ENCODE assay signal across 17 cellular contexts in the genomic region with DNA sequence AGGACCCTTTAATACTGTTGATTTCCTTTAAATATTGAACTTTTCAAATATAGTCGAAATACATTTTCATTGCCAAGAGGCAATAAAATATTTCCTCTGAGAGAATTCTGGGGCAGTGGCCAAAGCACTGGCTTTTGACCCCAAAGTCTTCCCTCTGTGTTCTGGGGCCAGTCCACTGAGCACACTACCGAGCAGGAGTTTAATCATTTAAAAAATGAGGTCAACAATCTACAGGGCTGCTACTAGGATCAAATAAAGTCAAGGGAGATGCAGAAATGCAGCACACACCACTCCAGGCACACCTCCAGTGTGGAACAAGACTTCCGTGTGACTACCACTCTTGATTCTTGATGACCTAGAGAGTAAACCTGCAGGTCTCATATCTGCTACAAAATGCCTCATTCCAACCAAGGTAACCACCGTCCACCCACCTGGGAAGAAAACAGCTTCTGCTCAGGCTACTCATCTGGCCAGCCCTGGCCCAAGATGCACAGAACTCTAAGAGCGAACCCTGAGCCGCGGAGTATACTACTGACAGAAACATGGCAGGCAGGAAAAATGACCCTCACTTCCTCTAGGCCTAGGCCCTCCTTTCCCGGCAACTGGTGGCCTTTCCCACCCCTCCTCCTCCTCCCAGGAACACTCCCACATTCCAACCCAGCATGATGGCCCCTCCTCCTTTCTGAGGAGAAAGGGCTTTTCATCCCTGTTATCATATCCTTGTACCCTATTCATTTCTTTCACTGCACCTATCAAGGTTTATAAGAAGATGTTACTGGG.
DNase-seq lines count a peak whose midpoint lies in the region; ATAC-seq, FAIRE-seq and TF ChIP-seq lines count a peak whose summit lies in the region.
"Had no signal": no experiment of that assay in that cellular context is flagged by ENCODE, and none has a peak within 500 bp of the region (broad histone marks: within the 10 kb centered on the region; RNA-seq: fewer than 3 reads in every experiment).

No MANE protein-coding gene starts in this region.

- peaks cover 0 to 5% (median 3%) of the 10 kb centered on the region in 7 donors for H3K9me3 Mint-ChIP-seq in CD4-positive, CD25-positive, alpha-beta regulatory T cell
- H3K9me3 Mint-ChIP-seq in nephron (peaks cover 9% of the 10 kb centered on the region), type B pancreatic cell (no peaks in the 10 kb centered on the region)

- no peaks in the 10 kb centered on the region for H3K36me3 ChIP-seq in CD4-positive, CD25-positive, alpha-beta regulatory T cell (ENCODE audit: control insufficient read depth, insufficient read depth, low read length)
- no peaks in the 10 kb centered on the region for H3K36me3 ChIP-seq in iPS-20b (ENCODE audit: insufficient read depth, low read depth, low read length)
- H3K36me3 ChIP-seq: brain microvascular endothelial cell had no signal

- H3K27me3 ChIP-seq in CD4-positive, CD25-positive, alpha-beta regulatory T cell (ENCODE audit: control insufficient read depth, insufficient read depth, low read length), result no peaks in the 10 kb centered on the region
- H3K27me3 ChIP-seq in iPS-20b (ENCODE audit: insufficient read depth, low read length), result no peaks in the 10 kb centered on the region
- H3K27me3 ChIP-seq: brain microvascular endothelial cell, foreskin keratinocyte, testis had no signal

- no peak for TF ChIP-seq CTCF in VCaP (conservative IDR thresholded peaks at IDR 0.05)
- no peak for TF ChIP-seq CTCF in nephron (IDR thresholded peaks at IDR 0.05; ENCODE audit: unreplicated experiment in 3 of 3)
- no peak for TF ChIP-seq CTCF in type B pancreatic cell (conservative IDR thresholded peaks at IDR 0.05)

- DNase-seq in CD4-positive, CD25-positive, alpha-beta regulatory T cell, result no peak
- DNase-seq in type B pancreatic cell (ENCODE audit: extremely low spot score, unreplicated experiment), result no peak
- no peak for DNase-seq in GM19239 (ENCODE audit: insufficient read length, low spot score)
- DNase-seq in NOMO-1 treated with DMSO at 0.1 percent for 48 hours (lab: John Stamatoyannopoulos, UW; ENCODE audit: unreplicated experiment), result no peak
- no peak for DNase-seq in urothelium cell line (ENCODE audit: low spot score)
- DNase-seq: brain microvascular endothelial cell; DMS79; effector memory CD4-positive, alpha-beta T cell; foreskin keratinocyte; kidney glomerular epithelial cell; NCI-H774; nucleus accumbens; small intestine; testis had no signal

- ATAC-seq in CD4-positive, CD25-positive, alpha-beta regulatory T cell (ENCODE audit: low read depth in 2 of 2), result no peak
- ATAC-seq: foreskin keratinocyte had no signal

- no peak overlapping the region for H3K4me3 Mint-ChIP-seq in CD4-positive, CD25-positive, alpha-beta regulatory T cell
- no peak overlapping the region for H3K4me3 Mint-ChIP-seq in nephron
- no peak overlapping the region for H3K4me3 Mint-ChIP-seq in type B pancreatic cell

- H3K4me3 ChIP-seq in CD4-positive, CD25-positive, alpha-beta regulatory T cell (ENCODE audit: low read depth, low read length), result no peak overlapping the region
- peak overlapping the region; percentile 20; the same call in 1 of the 2 replicates for H3K4me3 ChIP-seq in iPS-20b (ENCODE audit: low read length)
- H3K4me3 ChIP-seq: testis had no signal

- peaks cover 10% of the 10 kb centered on the region for H3K36me3 Mint-ChIP-seq in CD4-positive, CD25-positive, alpha-beta regulatory T cell
- peaks cover 6% of the 10 kb centered on the region for H3K36me3 Mint-ChIP-seq in nephron (ENCODE audit: low read depth)
- H3K36me3 Mint-ChIP-seq in type B pancreatic cell, result peaks cover 4% of the 10 kb centered on the region

- peaks cover 0 to 29% (median 20%) of the 10 kb centered on the region in 4 donors for H3K4me1 Mint-ChIP-seq in CD4-positive, CD25-positive, alpha-beta regulatory T cell
- H3K4me1 Mint-ChIP-seq in nephron (peaks cover 25% of the 10 kb centered on the region), type B pancreatic cell (ENCODE audit: unreplicated experiment) (peaks cover 20% of the 10 kb centered on the region)

- H3K9me3 ChIP-seq in CD4-positive, CD25-positive, alpha-beta regulatory T cell (ENCODE audit: control insufficient read depth in 2 of 2, low read length in 2 of 2), result peaks cover 2 to 8% of the 10 kb centered on the region in 2 experiments
- H3K9me3 ChIP-seq in iPS-20b (ENCODE audit: insufficient read depth, low read depth, low read length), result no peaks in the 10 kb centered on the region
- H3K9me3 ChIP-seq: testis had no signal

- H3K4me1 ChIP-seq in CD4-positive, CD25-positive, alpha-beta regulatory T cell (ENCODE audit: control insufficient read depth, insufficient read depth, low read length, poor library complexity, severe bottlenecking), result peaks cover 7% of the 10 kb centered on the region
- peaks cover 8% of the 10 kb centered on the region; the same call in 1 of the 2 replicates for H3K4me1 ChIP-seq in iPS-20b (ENCODE audit: insufficient read depth, low read length)
- H3K4me1 ChIP-seq: foreskin keratinocyte had no signal

- no peak for FAIRE-seq in GM19239 (lab: Jason Lieb, UNC)
- FAIRE-seq in urothelium cell line (lab: Jason Lieb, UNC), result no peak
- FAIRE-seq: small intestine had no signal

- peak overlapping the region in 2 of 3 donors; percentile 30 to 94 for H3K27ac Mint-ChIP-seq in CD4-positive, CD25-positive, alpha-beta regulatory T cell
- peak overlapping the region; percentile 30 to 91 (median 49) for H3K27ac Mint-ChIP-seq in nephron
- H3K27ac Mint-ChIP-seq in type B pancreatic cell, result no peak overlapping the region

- H3K27ac ChIP-seq in CD4-positive, CD25-positive, alpha-beta regulatory T cell (ENCODE audit: insufficient read depth, low read length, poor library complexity, severe bottlenecking), result no peak overlapping the region
- H3K27ac ChIP-seq in VCaP, result peak overlapping the region; percentile 43
- H3K27ac ChIP-seq in iPS-20b (ENCODE audit: low read length), result no peak overlapping the region
- H3K27ac ChIP-seq: brain microvascular endothelial cell, foreskin keratinocyte had no signal

- H3K9ac ChIP-seq in iPS-20b (ENCODE audit: low read depth, low read length), result no peak overlapping the region

- no peaks in the 10 kb centered on the region for H3K27me3 Mint-ChIP-seq in CD4-positive, CD25-positive, alpha-beta regulatory T cell
- H3K27me3 Mint-ChIP-seq in nephron (ENCODE audit: low read depth) (no peaks in the 10 kb centered on the region), type B pancreatic cell (no peaks in the 10 kb centered on the region)
